2 cellular contexts compared by ENCODE assay signal in genomic region chr10:69270990-69271389, GRCh38.
A peak's percentile ranks its signal among the peaks of the same experiment; 100 is the strongest.
TF ChIP-seq lines count a peak whose summit lies in the region.

No MANE protein-coding gene starts in this region.

TF ChIP-seq in liver, 16 proteins besides CTCF, POLR2A, EP300 and RAD21:
- no peak for TF ChIP-seq RXRA (IDR thresholded peaks at IDR 0.05)
- TF ChIP-seq NR2F2 (IDR thresholded peaks at IDR 0.05) = peak; percentile 18
- no peak for TF ChIP-seq ZBTB33 (IDR thresholded peaks at IDR 0.05)

TF ChIP-seq in HepG2, 621 proteins besides CTCF, POLR2A, EP300 and RAD21:
- TF ChIP-seq ZNF790 (CRISPR knock-in tag; IDR thresholded peaks at IDR 0.05; ENCODE audit: borderline replicate concordance) = no peak
- no peak for TF ChIP-seq IRF1 (CRISPR knock-in tag; IDR thresholded peaks at IDR 0.05; ENCODE audit: low read depth)
- no peak for TF ChIP-seq SIX1 (CRISPR knock-in tag; IDR thresholded peaks at IDR 0.05; ENCODE audit: borderline replicate concordance)
- TF ChIP-seq ZNF224 (CRISPR knock-in tag; IDR thresholded peaks at IDR 0.05) = no peak
- no peak for TF ChIP-seq SIN3A (IDR thresholded peaks at IDR 0.05; ENCODE audit: borderline replicate concordance, low read depth, low read length)
- TF ChIP-seq DZIP1 (CRISPR knock-in tag; IDR thresholded peaks at IDR 0.05) = no peak
- TF ChIP-seq MTF2 (CRISPR knock-in tag; IDR thresholded peaks at IDR 0.05; ENCODE audit: borderline replicate concordance) = no peak
- TF ChIP-seq MYC (CRISPR knock-in tag; IDR thresholded peaks at IDR 0.05; ENCODE audit: borderline replicate concordance) = no peak
- no peak for TF ChIP-seq ATF5 (CRISPR knock-in tag; IDR thresholded peaks at IDR 0.05; ENCODE audit: low read depth)
- no peak for TF ChIP-seq ZNF563 (CRISPR knock-in tag; IDR thresholded peaks at IDR 0.05)
- TF ChIP-seq ARID3A (IDR thresholded peaks at IDR 0.05; ENCODE audit: low read depth, low read length) = no peak
- no peak for TF ChIP-seq GABPB1 (CRISPR knock-in tag; IDR thresholded peaks at IDR 0.05)
- TF ChIP-seq ELK4 (CRISPR knock-in tag; IDR thresholded peaks at IDR 0.05; ENCODE audit: borderline replicate concordance) = no peak
- no peak for TF ChIP-seq ELF1 (CRISPR knock-in tag; IDR thresholded peaks at IDR 0.05)
- no peak for TF ChIP-seq DMTF1 (CRISPR knock-in tag; IDR thresholded peaks at IDR 0.05)
- TF ChIP-seq ZNF33B (CRISPR knock-in tag; IDR thresholded peaks at IDR 0.05) = no peak
- no peak for TF ChIP-seq PREB (CRISPR knock-in tag; IDR thresholded peaks at IDR 0.05)
